16 cellular contexts compared by ENCODE assay signal in the genomic region with DNA sequence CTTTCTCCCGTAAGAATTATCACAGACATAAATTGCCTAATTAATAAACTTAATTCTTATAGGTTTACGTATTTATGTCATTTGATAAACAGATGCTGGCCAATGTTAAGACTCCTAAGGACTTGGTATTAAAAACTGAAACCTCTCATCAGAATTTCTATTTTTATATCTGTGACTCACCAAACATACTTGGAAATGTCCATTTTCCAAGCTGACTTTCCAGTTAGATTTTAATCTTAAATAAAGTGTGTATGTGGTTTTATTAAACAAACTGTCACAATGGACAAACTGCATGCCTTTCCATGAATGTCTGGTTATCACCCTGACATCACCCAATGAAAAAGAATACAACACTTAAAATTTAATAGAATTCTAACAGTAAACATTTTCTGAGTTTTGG. TPM values are rescaled to one million over a fixed set of nuclear protein-coding genes. Genes with fewer than 3 reads are reported as not detected.
"Had no signal": no experiment of that assay in that cellular context is flagged by ENCODE, and none has a peak within 500 bp of the region (broad histone marks: within the 10 kb centered on the region; RNA-seq: fewer than 3 reads in every experiment).

No MANE protein-coding gene starts in this region.

- H3K9me3 ChIP-seq: adrenal gland, body of pancreas, heart right ventricle, right lobe of liver, upper lobe of left lung had no signal

- H3K9me3 Mint-ChIP-seq: activated naive CD4-positive, alpha-beta T cell treated with anti-CD3 and anti-CD28 coated beads for 36 hours; central memory CD8-positive, alpha-beta T cell had no signal

- H3K4me3 Mint-ChIP-seq: activated CD4-positive, alpha-beta T cell treated with anti-CD3 and anti-CD28 coated beads, Interleukin-2, amount 10 ng/mL, durations not matched to agents 7 days and 5 days; activated naive CD4-positive, alpha-beta T cell treated with anti-CD3 and anti-CD28 coated beads for 36 hours; central memory CD8-positive, alpha-beta T cell; dendritic cell treated with granulocyte-macrophage colony-stimulating factor and Interleukin-4, amounts not matched to agents 40 ng/mL and 50 ng/mL, for 4 days; endodermal cell had no signal

- DNase-seq: activated CD4-positive, alpha-beta T cell treated with anti-CD3 and anti-CD28 coated beads, Interleukin-2, amount 10 ng/mL, durations not matched to agents 7 days and 5 days; activated CD4-positive, CD25-positive, alpha-beta regulatory T cell; activated CD8-positive, alpha-beta memory T cell treated with anti-CD3 and anti-CD28 coated beads for 24 hours; activated naive CD4-positive, alpha-beta T cell treated with anti-CD3 and anti-CD28 coated beads for 36 hours; adrenal gland; body of pancreas; endodermal cell; erythroblast; foreskin melanocyte; heart right ventricle; right lobe of liver; stimulated activated CD4-positive, alpha-beta T cell treated with anti-CD3 and anti-CD28 coated beads, Interleukin-12 subunit alpha, Interleukin-12 subunit beta, amount 100 ng/mL, for 4 hours; stimulated activated naive CD4-positive, alpha-beta T cell treated with Interleukin-2 at 50 U/mL for 16 hours; upper lobe of left lung had no signal

- H3K4me3 ChIP-seq: adrenal gland, body of pancreas, heart right ventricle, right lobe of liver, upper lobe of left lung had no signal

- H3K27ac Mint-ChIP-seq: activated CD4-positive, alpha-beta T cell treated with anti-CD3 and anti-CD28 coated beads, Interleukin-2, amount 10 ng/mL, durations not matched to agents 7 days and 5 days; activated naive CD4-positive, alpha-beta T cell treated with anti-CD3 and anti-CD28 coated beads for 36 hours; dendritic cell treated with granulocyte-macrophage colony-stimulating factor and Interleukin-4, amounts not matched to agents 40 ng/mL and 50 ng/mL, for 4 days; endodermal cell had no signal

- H3K27me3 Mint-ChIP-seq: activated CD4-positive, alpha-beta T cell treated with anti-CD3 and anti-CD28 coated beads, Interleukin-2, amount 10 ng/mL, durations not matched to agents 7 days and 5 days; central memory CD8-positive, alpha-beta T cell; dendritic cell treated with granulocyte-macrophage colony-stimulating factor and Interleukin-4, amounts not matched to agents 40 ng/mL and 50 ng/mL, for 4 days had no signal

- H3K27me3 ChIP-seq: adrenal gland, body of pancreas, heart right ventricle, right lobe of liver, upper lobe of left lung had no signal

- H3K4me1 Mint-ChIP-seq: activated CD4-positive, alpha-beta T cell treated with anti-CD3 and anti-CD28 coated beads, Interleukin-2, amount 10 ng/mL, durations not matched to agents 7 days and 5 days; endodermal cell had no signal

- ATAC-seq: body of pancreas, heart right ventricle, right lobe of liver had no signal

- H3K4me1 ChIP-seq: body of pancreas had no signal

- H3K27ac ChIP-seq: adrenal gland, body of pancreas, right lobe of liver, upper lobe of left lung had no signal

RNA-seq across cellular contexts. Expression of gene COL23A1, which starts 12.6 kb away (rescaled TPM):
- total RNA-seq: body of pancreas had no signal
